In the genomic region with DNA sequence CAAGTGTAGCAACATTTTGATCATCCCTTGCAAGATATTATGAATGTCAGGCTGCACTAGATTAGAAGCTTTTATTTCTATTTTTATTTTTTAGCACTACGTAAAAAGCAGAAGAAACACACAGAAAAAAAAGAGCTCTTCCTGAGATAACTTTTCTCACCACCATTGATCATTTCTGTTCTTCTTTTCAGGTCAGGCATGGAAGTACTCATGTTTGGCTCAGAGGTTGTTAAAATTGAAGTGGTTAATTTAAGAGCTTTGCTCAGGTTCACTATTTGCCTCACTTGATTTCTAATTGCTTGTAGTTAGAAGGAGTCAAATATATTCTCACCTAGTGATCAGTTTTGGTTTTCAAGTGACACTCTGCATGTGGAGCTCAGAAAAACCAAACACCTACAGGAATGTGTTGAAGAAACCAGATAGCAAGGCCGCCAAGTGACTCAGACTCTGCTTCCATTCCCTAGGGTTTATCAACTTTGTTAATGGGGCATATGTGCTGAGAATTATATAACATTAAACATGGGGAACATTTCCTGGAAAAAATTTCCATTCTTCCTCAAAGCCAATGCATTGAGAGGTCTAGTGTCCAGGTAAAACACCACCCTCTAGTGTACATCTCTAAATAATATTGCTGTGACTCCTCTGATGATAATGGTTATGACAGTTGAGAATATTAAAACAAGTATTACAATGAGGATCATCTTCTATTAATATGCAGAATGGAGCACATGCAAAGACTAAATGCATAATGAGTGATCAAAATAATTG, we compare ENCODE assay signal across 9 cellular contexts.
DNase-seq lines count a peak whose midpoint lies in the region; ATAC-seq and TF ChIP-seq lines count a peak whose summit lies in the region.
"Had no signal": no experiment of that assay in that cellular context is flagged by ENCODE, and none has a peak within 500 bp of the region (broad histone marks: within the 10 kb centered on the region; RNA-seq: fewer than 3 reads in every experiment).

No MANE protein-coding gene starts in this region.

- POLR2A ChIA-PET in A673 (lab: Charles Lee; ENCODE audit: low non-redundant PET): no interaction called here

- TF ChIP-seq CTCF in A673 (conservative IDR thresholded peaks at IDR 0.05; ENCODE audit: low read depth, low read length): peak; percentile 50
- peak; percentile 55 for TF ChIP-seq CTCF in epithelial cell of proximal tubule (conservative IDR thresholded peaks at IDR 0.05; ENCODE audit: low read depth, low read length)

- peak; percentile 74 for ATAC-seq in GM18511 (IDR thresholded peaks at IDR 0.05; ENCODE audit: unreplicated experiment)
- ATAC-seq in sciatic nerve: no peak

- DNase-seq in A673 (ENCODE audit: low spot score) (peak; percentile 43), NCI-H69 (lab: John Stamatoyannopoulos, UW) (peak; percentile 32), epithelial cell of proximal tubule (ENCODE audit: low read depth) (no peak), HK-2 (ENCODE audit: unreplicated experiment) (no peak), NCI-H1930 (lab: John Stamatoyannopoulos, UW) (no peak), sciatic nerve (ENCODE audit: low spot score) (no peak)
- DNase-seq in central memory CD4-positive, alpha-beta T cell: no peak
- DNase-seq: tibial artery had no signal

- intact Hi-C loops in A673 (cut with micrococcal nuclease; ENCODE audit: unreplicated experiment) (loop anchor here (10.0 kb wide), 1 partner anchor 995 kb away; no protein-coding TSS in a partner anchor), sciatic nerve (cut with DNase I) (loop anchor here (5.0 kb wide), 1 partner anchor 1798 kb away; no protein-coding TSS in a partner anchor)

- H3K4me1 ChIP-seq in A673 (ENCODE audit: insufficient read depth, low read length, poor library complexity, severe bottlenecking): no peaks in the 10 kb centered on the region

- no TSS peak for BruUV-seq in A673 (replicated peaks; lab: Mats Ljungman, UMichigan)

- no peaks in the 10 kb centered on the region for H3K27me3 ChIP-seq in A673 (replicated peaks; ENCODE audit: insufficient read depth, low read depth, low read length, poor library complexity)
- H3K27me3 ChIP-seq: tibial artery had no signal

- no peak overlapping the region for H3K4me3 ChIP-seq in A673 (ENCODE audit: low read depth, low read length, poor library complexity, severe bottlenecking)
- H3K4me3 ChIP-seq in epithelial cell of proximal tubule (ENCODE audit: low read depth, low read length): no peak overlapping the region
- H3K4me3 ChIP-seq: tibial artery had no signal

- H3K27ac ChIP-seq in A673 (ENCODE audit: low read depth, low read length, poor library complexity, severe bottlenecking): no peak overlapping the region

- H3K36me3 ChIP-seq in A673 (ENCODE audit: insufficient read depth, low read length, poor library complexity, severe bottlenecking): no peaks in the 10 kb centered on the region
- H3K36me3 ChIP-seq: tibial artery had no signal

- CTCF ChIA-PET in A673 (lab: Charles Lee): interaction anchor here (0.6 kb wide), 1 partner anchor 246 kb away, joined by 3 read pairs; no protein-coding TSS in a partner anchor

- H3K9me3 ChIP-seq in A673 (ENCODE audit: low read depth, low read length, poor library complexity, severe bottlenecking): no peaks in the 10 kb centered on the region
- H3K9me3 ChIP-seq: tibial artery had no signal

Comparison
In these comparisons a context has a peak if more than half of its experiments do, and no peak if none do; other contexts are left out.
1. DNase-seq: peak in A673 (single experiment) and NCI-H69 (single experiment); none in epithelial cell of proximal tubule (single experiment), HK-2 (single experiment), NCI-H1930 (0 of 2), central memory CD4-positive, alpha-beta T cell (single experiment) and sciatic nerve (single experiment).